In the genomic region with DNA sequence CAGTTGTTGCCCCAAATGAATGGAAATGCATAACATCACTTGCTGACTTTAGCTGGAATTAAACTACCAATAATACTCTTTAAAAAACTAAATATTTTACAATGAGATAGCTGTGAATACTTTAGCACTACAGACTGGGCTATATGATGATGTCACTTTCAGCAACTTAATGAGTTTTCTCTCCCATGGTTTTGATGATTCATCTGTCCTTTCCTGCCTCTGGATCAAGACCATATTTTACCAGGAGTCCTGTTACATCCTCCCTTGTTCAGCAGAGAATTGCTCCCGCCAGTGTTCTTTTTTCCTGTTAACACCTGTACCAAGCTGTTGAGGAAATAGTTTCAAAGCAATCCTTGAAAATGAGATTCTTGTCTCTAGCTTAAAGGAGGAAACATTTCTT, we compare ENCODE assay signal across 13 cellular contexts.
DNase-seq lines count a peak whose midpoint lies in the region; ATAC-seq lines count a peak whose summit lies in the region.
"Had no signal": no experiment of that assay in that cellular context is flagged by ENCODE, and none has a peak within 500 bp of the region (broad histone marks: within the 10 kb centered on the region; RNA-seq: fewer than 3 reads in every experiment).

No MANE protein-coding gene starts in this region.

- no peak overlapping the region for H3K27ac ChIP-seq in naive thymus-derived CD4-positive, alpha-beta T cell (ENCODE audit: low read depth, low read length)
- H3K27ac ChIP-seq: BLaER1 treated with 17β-estradiol and CSF1 and Interleukin-3, amounts not matched to agents 10 nM and 100 nM; parathyroid adenoma had no signal

- intact Hi-C loops in activated CD4-positive, alpha-beta T cell treated with anti-CD3 and anti-CD28 coated beads, Interleukin-2, amount 10 ng/mL, durations not matched to agents 24 days and 14 days (cut with micrococcal nuclease) = no loop called here
- intact Hi-C loops in naive thymus-derived CD4-positive, alpha-beta T cell (cut with micrococcal nuclease) = no loop called here

- DNase-seq in A172 (ENCODE audit: low spot score) (peak; percentile 85), H4 (ENCODE audit: low spot score) (peak; percentile 62), adipocyte (ENCODE audit: low read depth) (peak; percentile 74), glomerular endothelial cell (ENCODE audit: extremely low read depth, low read depth, low spot score) (peak; percentile 65)
- no peak for DNase-seq in activated CD4-positive, alpha-beta T cell treated with anti-CD3 and anti-CD28 coated beads, Interleukin-2, amount 10 ng/mL, durations not matched to agents 24 days and 14 days
- DNase-seq in naive thymus-derived CD4-positive, alpha-beta T cell = no peak
- DNase-seq: effector CD8-positive, alpha-beta T cell; NCI-H187 treated with DMSO at 0.1 percent for 48 hours; trophoblast cell had no signal

- H3K27me3 Mint-ChIP-seq in activated T-helper 17 cell treated with anti-CD3 and anti-CD28 coated beads, Interleukin-2, amount 50 U/mL, for 72 hours = peaks cover 3% of the 10 kb centered on the region
- H3K27me3 Mint-ChIP-seq in activated CD4-positive, alpha-beta T cell treated with anti-CD3 and anti-CD28 coated beads, Interleukin-2, amount 10 ng/mL, durations not matched to agents 24 days and 14 days = no peaks in the 10 kb centered on the region
- H3K27me3 Mint-ChIP-seq in naive thymus-derived CD4-positive, alpha-beta T cell = peaks cover 0 to 5% (median 0%) of the 10 kb centered on the region in 5 donors

- H3K9me3 Mint-ChIP-seq in activated T-helper 17 cell treated with anti-CD3 and anti-CD28 coated beads, Interleukin-2, amount 50 U/mL, for 72 hours = no peaks in the 10 kb centered on the region
- no peaks in the 10 kb centered on the region for H3K9me3 Mint-ChIP-seq in activated CD4-positive, alpha-beta T cell treated with anti-CD3 and anti-CD28 coated beads, Interleukin-2, amount 10 ng/mL, durations not matched to agents 24 days and 14 days
- no peaks in the 10 kb centered on the region for H3K9me3 Mint-ChIP-seq in naive thymus-derived CD4-positive, alpha-beta T cell

- H3K4me3 ChIP-seq in adipocyte (ENCODE audit: low read length) = no peak overlapping the region
- H3K4me3 ChIP-seq in naive thymus-derived CD4-positive, alpha-beta T cell (ENCODE audit: low read length) = no peak overlapping the region
- H3K4me3 ChIP-seq: BLaER1 treated with 17β-estradiol and CSF1 and Interleukin-3, amounts not matched to agents 10 nM and 100 nM had no signal

- H3K4me3 Mint-ChIP-seq in activated T-helper 17 cell treated with anti-CD3 and anti-CD28 coated beads, Interleukin-2, amount 50 U/mL, for 72 hours = no peak overlapping the region
- H3K4me3 Mint-ChIP-seq in activated CD4-positive, alpha-beta T cell treated with anti-CD3 and anti-CD28 coated beads, Interleukin-2, amount 10 ng/mL, durations not matched to agents 24 days and 14 days = no peak overlapping the region
- no peak overlapping the region for H3K4me3 Mint-ChIP-seq in naive thymus-derived CD4-positive, alpha-beta T cell

- H3K27ac Mint-ChIP-seq in activated T-helper 17 cell treated with anti-CD3 and anti-CD28 coated beads, Interleukin-2, amount 50 U/mL, for 72 hours = no peak overlapping the region
- no peak overlapping the region for H3K27ac Mint-ChIP-seq in activated CD4-positive, alpha-beta T cell treated with anti-CD3 and anti-CD28 coated beads, Interleukin-2, amount 10 ng/mL, durations not matched to agents 24 days and 14 days
- H3K27ac Mint-ChIP-seq in naive thymus-derived CD4-positive, alpha-beta T cell = no peak overlapping the region

- H3K9ac ChIP-seq in adipocyte (ENCODE audit: low read length) = no peak overlapping the region
- H3K9ac ChIP-seq: BLaER1 treated with 17β-estradiol and CSF1 and Interleukin-3, amounts not matched to agents 10 nM and 100 nM; parathyroid adenoma had no signal

- no peaks in the 10 kb centered on the region for H3K9me3 ChIP-seq in adipocyte (ENCODE audit: control insufficient read depth, low read length)
- no peaks in the 10 kb centered on the region for H3K9me3 ChIP-seq in naive thymus-derived CD4-positive, alpha-beta T cell (ENCODE audit: control insufficient read depth in 2 of 3, low read length in 3 of 3)

- H3K4me1 ChIP-seq in adipocyte (ENCODE audit: control insufficient read depth, insufficient read depth, low read length) = no peaks in the 10 kb centered on the region
- H3K4me1 ChIP-seq in naive thymus-derived CD4-positive, alpha-beta T cell (ENCODE audit: control insufficient read depth in 2 of 2, insufficient read depth in 2 of 2, low read length in 2 of 2) = no peaks in the 10 kb centered on the region
- H3K4me1 ChIP-seq: parathyroid adenoma had no signal

- no peak for ATAC-seq in activated T-helper 17 cell treated with anti-CD3 and anti-CD28 coated beads, Interleukin-2, amount 50 U/mL, for 72 hours (replicated peaks)
- ATAC-seq in HG02840 (IDR thresholded peaks at IDR 0.05; ENCODE audit: low FRiP score, unreplicated experiment) = no peak
- no peak for ATAC-seq in naive thymus-derived CD4-positive, alpha-beta T cell

- POLR2A ChIA-PET in naive thymus-derived CD4-positive, alpha-beta T cell (lab: Charles Lee) = no interaction called here

- H3K27me3 ChIP-seq in adipocyte (replicated peaks; ENCODE audit: control insufficient read depth, insufficient read depth, low read length) = no peaks in the 10 kb centered on the region
- no peaks in the 10 kb centered on the region for H3K27me3 ChIP-seq in naive thymus-derived CD4-positive, alpha-beta T cell (ENCODE audit: control insufficient read depth in 2 of 2, insufficient read depth in 2 of 2, low read length in 2 of 2)
- H3K27me3 ChIP-seq: BLaER1 treated with 17β-estradiol and CSF1 and Interleukin-3, amounts not matched to agents 10 nM and 100 nM had no signal

- H3K4me1 Mint-ChIP-seq in activated T-helper 17 cell treated with anti-CD3 and anti-CD28 coated beads, Interleukin-2, amount 50 U/mL, for 72 hours = no peaks in the 10 kb centered on the region
- H3K4me1 Mint-ChIP-seq in activated CD4-positive, alpha-beta T cell treated with anti-CD3 and anti-CD28 coated beads, Interleukin-2, amount 10 ng/mL, durations not matched to agents 24 days and 14 days = no peaks in the 10 kb centered on the region
- no peaks in the 10 kb centered on the region for H3K4me1 Mint-ChIP-seq in naive thymus-derived CD4-positive, alpha-beta T cell

- H3K36me3 Mint-ChIP-seq in activated T-helper 17 cell treated with anti-CD3 and anti-CD28 coated beads, Interleukin-2, amount 50 U/mL, for 72 hours (ENCODE audit: low read depth) = no peaks in the 10 kb centered on the region
- H3K36me3 Mint-ChIP-seq in activated CD4-positive, alpha-beta T cell treated with anti-CD3 and anti-CD28 coated beads, Interleukin-2, amount 10 ng/mL, durations not matched to agents 24 days and 14 days (ENCODE audit: low read depth) = no peaks in the 10 kb centered on the region
- H3K36me3 Mint-ChIP-seq in naive thymus-derived CD4-positive, alpha-beta T cell = no peaks in the 10 kb centered on the region

- H3K36me3 ChIP-seq in adipocyte (ENCODE audit: control insufficient read depth, insufficient read depth, low read length, severe bottlenecking) = no peaks in the 10 kb centered on the region
- H3K36me3 ChIP-seq in naive thymus-derived CD4-positive, alpha-beta T cell (ENCODE audit: control insufficient read depth in 2 of 3, insufficient read depth in 3 of 3, low read length in 3 of 3) = no peaks in the 10 kb centered on the region
- H3K36me3 ChIP-seq: BLaER1 treated with 17β-estradiol and CSF1 and Interleukin-3, amounts not matched to agents 10 nM and 100 nM had no signal

- CTCF ChIA-PET in naive thymus-derived CD4-positive, alpha-beta T cell (lab: Charles Lee) = no interaction called here

Comparison
In these comparisons a context has a peak if more than half of its experiments do, and no peak if none do; other contexts are left out.
1. DNase-seq: peak in A172 (single experiment), H4 (single experiment), adipocyte (single experiment) and glomerular endothelial cell (single experiment); none in activated CD4-positive, alpha-beta T cell treated with anti-CD3 and anti-CD28 coated beads, Interleukin-2, amount 10 ng/mL, durations not matched to agents 24 days and 14 days (single experiment) and naive thymus-derived CD4-positive, alpha-beta T cell (0 of 9).